Comparison of ENCODE assay signal across 17 cellular contexts in the genomic region with DNA sequence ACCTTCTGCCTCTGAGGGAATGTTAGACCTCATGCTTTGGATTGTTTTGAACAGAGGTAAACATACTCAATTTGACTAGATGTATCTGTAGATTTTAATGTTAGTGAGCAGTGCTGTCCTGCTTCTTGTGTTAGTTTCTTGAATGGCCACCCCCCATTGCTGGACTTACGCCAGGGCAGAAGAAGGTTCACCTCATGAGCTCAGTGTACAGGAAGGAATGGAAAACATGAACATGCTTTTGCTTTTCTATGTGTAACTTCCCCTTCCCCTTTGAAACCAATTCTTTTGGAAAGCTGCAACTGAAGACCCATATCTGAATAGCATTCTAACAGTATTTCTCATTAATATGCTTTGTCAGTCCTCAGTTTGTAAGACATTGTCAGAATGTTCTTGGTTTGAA. TPM values are rescaled to one million over a fixed set of nuclear protein-coding genes. Genes with fewer than 3 reads are reported as not detected.
DNase-seq lines count a peak whose midpoint lies in the region; ATAC-seq, FAIRE-seq and TF ChIP-seq lines count a peak whose summit lies in the region.
"Had no signal": no experiment of that assay in that cellular context is flagged by ENCODE, and none has a peak within 500 bp of the region (broad histone marks: within the 10 kb centered on the region; RNA-seq: fewer than 3 reads in every experiment).

No MANE protein-coding gene starts in this region.

- H3K4me3 ChIP-seq in NB4 (ENCODE audit: low read depth, low read length) (no peak overlapping the region), cardiac fibroblast (replicated peaks in 1 of 2; ENCODE audit: low read depth in 2 of 2, low read length in 2 of 2) (no peak overlapping the region)
- H3K4me3 ChIP-seq: gastrocnemius medialis, SJSA1, suprapubic skin had no signal

- no peak for FAIRE-seq in frontal cortex (lab: Jason Lieb, UNC)
- FAIRE-seq: H54 had no signal

- no peak for TF ChIP-seq POLR2A in NB4 (IDR thresholded peaks at IDR 0.05; ENCODE audit: extremely low read depth, insufficient read length)

- TF ChIP-seq CTCF in NB4 (IDR thresholded peaks at IDR 0.05; ENCODE audit: low read depth, low read length) (no peak), cardiac fibroblast (IDR thresholded peaks at IDR 0.05; ENCODE audit: low read depth, low read length) (no peak)

- DNase-seq in Ammon's horn (ENCODE audit: low spot score): peak; percentile 28
- peak; percentile 3 for DNase-seq in NB4 (ENCODE audit: low read depth)
- peak; percentile 40 to 59 for DNase-seq in cardiac fibroblast (ENCODE audit: low read depth in 2 of 2)
- peak; percentile 8 for DNase-seq in kidney glomerular epithelial cell (lab: John Stamatoyannopoulos, UW)
- DNase-seq in COLO668 (lab: John Stamatoyannopoulos, UW; ENCODE audit: unreplicated experiment): no peak
- no peak for DNase-seq in frontal cortex (ENCODE audit: low spot score in 2 of 2)
- no peak for DNase-seq in hepatic stellate cell (ENCODE audit: low spot score)
- DNase-seq: COR-L47; gastrocnemius medialis; NCI-H1417 treated with DMSO at 0.1 percent for 48 hours; NCI-H226; stimulated activated CD4-positive, alpha-beta T cell treated with anti-CD3 and anti-CD28 coated beads, Interleukin-4, amount 100 ng/mL, for 1 hour; stimulated activated CD8-positive, alpha-beta memory T cell treated with anti-CD3 and anti-CD28 coated beads, Interleukin-4, amount 100 ng/mL, for 48 hours had no signal

- ATAC-seq in GM19324 (IDR thresholded peaks at IDR 0.05; ENCODE audit: low FRiP score, unreplicated experiment): no peak
- ATAC-seq: gastrocnemius medialis had no signal

RNA-seq across cellular contexts. Expression of a gene that starts 32.3 kb away (rescaled TPM):
- total RNA-seq in frontal cortex: 20.4 TPM

Comparison
In these comparisons a context has a peak if more than half of its experiments do, and no peak if none do; other contexts are left out.
1. DNase-seq: peak in Ammon's horn (single experiment), NB4 (single experiment), cardiac fibroblast (2 of 2) and kidney glomerular epithelial cell (single experiment); none in COLO668 (single experiment), frontal cortex (0 of 2) and hepatic stellate cell (single experiment).